Comparison of ENCODE assay signal across 8 cellular contexts in the genomic region with DNA sequence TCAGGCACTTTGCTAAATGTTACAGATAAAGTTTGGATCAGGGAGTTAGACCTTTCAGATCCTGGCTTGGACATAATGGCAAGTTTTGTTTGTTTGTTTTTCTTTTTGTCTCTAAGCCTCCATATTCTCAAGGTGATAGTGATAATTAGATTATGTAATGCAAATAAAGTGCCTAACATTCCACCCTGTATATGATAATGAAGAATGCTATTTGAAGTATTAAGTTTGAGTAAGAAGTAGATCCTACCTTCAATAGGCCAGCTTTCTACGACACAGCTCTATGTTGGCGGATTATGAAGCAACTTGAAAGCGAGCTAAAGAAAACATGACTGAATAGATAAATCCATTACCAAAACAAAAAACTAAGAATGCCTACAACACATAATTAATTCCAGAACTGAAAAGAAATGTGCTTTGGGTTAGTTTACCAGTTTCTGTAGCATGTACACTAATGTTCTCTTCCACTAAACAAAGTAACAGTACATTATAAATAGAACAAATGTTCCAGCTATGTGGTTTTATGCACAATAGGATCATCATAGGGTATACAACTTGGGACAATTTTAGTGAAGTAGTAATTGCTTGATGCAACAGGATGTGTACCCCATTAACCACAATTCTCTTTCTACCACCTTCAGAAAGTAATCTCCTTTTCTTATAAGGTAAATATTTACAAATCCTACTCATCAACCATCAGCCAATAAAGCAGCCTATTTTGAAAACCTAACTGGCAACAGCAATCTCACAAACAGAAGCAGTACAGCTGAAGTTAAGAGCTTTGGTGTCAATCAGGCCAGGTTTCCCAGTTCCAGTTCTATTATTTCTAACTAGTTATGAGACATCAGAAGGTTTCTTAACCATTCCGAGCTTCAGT. TPM values are rescaled to one million over a fixed set of nuclear protein-coding genes. Genes with fewer than 3 reads are reported as not detected.
DNase-seq lines count a peak whose midpoint lies in the region; ATAC-seq and TF ChIP-seq lines count a peak whose summit lies in the region.

No MANE protein-coding gene starts in this region.

- H3K79me2 ChIP-seq in SK-N-SH (ENCODE audit: insufficient read depth): peaks cover 65% of the 10 kb centered on the region
- H3K79me2 ChIP-seq in smooth muscle cell (ENCODE audit: low read depth): peaks cover 63% of the 10 kb centered on the region

- no peaks in the 10 kb centered on the region for H3F3A ChIP-seq in SK-N-SH (replicated peaks; ENCODE audit: insufficient read depth)
- H3F3A ChIP-seq in smooth muscle cell (ENCODE audit: low read depth): no peaks in the 10 kb centered on the region

- peak overlapping the region; percentile 82 to 97; a peak in 3 of 4 replicates for H3K4me3 ChIP-seq in SK-N-SH (ENCODE audit: low read depth in 2 of 2, low read length in 1 of 2)
- peak overlapping the region; percentile 75 to 96 for H3K4me3 ChIP-seq in foreskin fibroblast (ENCODE audit: low read depth in 1 of 2, low read length in 2 of 2)
- peak overlapping the region; percentile 89 for H3K4me3 ChIP-seq in smooth muscle cell

- CTCF ChIA-PET in SK-N-SH (lab: Yijun Ruan, JAX): interaction anchor here (1.2 to 1.7 kb wide), 4 partner anchors 181 to 483 kb away, joined by 3 to 7 read pairs (median 4); no protein-coding TSS in a partner anchor

- no peak for TF ChIP-seq EP300 in SK-N-SH (IDR thresholded peaks at IDR 0.05; ENCODE audit: borderline replicate concordance in 1 of 2, low read depth in 1 of 2, low read length in 1 of 2)

- H3K27me3 ChIP-seq in SK-N-SH (ENCODE audit: insufficient read depth) (no peaks in the 10 kb centered on the region), smooth muscle cell (ENCODE audit: low read depth) (no peaks in the 10 kb centered on the region)

- H3K4me1 ChIP-seq in SK-N-SH (ENCODE audit: control insufficient read depth in 1 of 2, insufficient read depth in 2 of 2, low read depth in 1 of 2, low read length in 1 of 2): peaks cover 7 to 12% of the 10 kb centered on the region in 2 experiments; a peak in 2 of 4 replicates
- H3K4me1 ChIP-seq in smooth muscle cell (ENCODE audit: low read depth): peaks cover 14% of the 10 kb centered on the region

- H3K4me2 ChIP-seq in SK-N-SH (peak overlapping the region; percentile 79), smooth muscle cell (peak overlapping the region; percentile 93)

- no peak for ATAC-seq in SK-N-SH treated with all-trans-retinoic acid at 6 μM for 48 hours
- ATAC-seq in HG03097 (IDR thresholded peaks at IDR 0.05; ENCODE audit: low FRiP score, unreplicated experiment): no peak
- no peak for ATAC-seq in HG02973 (IDR thresholded peaks at IDR 0.05; ENCODE audit: unreplicated experiment)
- no peak for ATAC-seq in GM18498 (IDR thresholded peaks at IDR 0.05; ENCODE audit: unreplicated experiment)

- no peak overlapping the region for H2AFZ ChIP-seq in SK-N-SH (ENCODE audit: low read depth)
- no peak overlapping the region for H2AFZ ChIP-seq in smooth muscle cell (ENCODE audit: low read depth)

- H4K20me1 ChIP-seq in SK-N-SH (ENCODE audit: insufficient read depth): peaks cover 53% of the 10 kb centered on the region
- H4K20me1 ChIP-seq in smooth muscle cell (ENCODE audit: low read depth): peaks cover 57% of the 10 kb centered on the region

- peak overlapping the region; percentile 88 for H3K9ac ChIP-seq in SK-N-SH
- no peak overlapping the region for H3K9ac ChIP-seq in smooth muscle cell (ENCODE audit: low read depth)

- POLR2A ChIA-PET in SK-N-SH (lab: Yijun Ruan, JAX): interaction anchor here (1.3 kb wide), 1 partner anchor 298 kb away, joined by 3 read pairs; no protein-coding TSS in a partner anchor

- peaks cover 6% of the 10 kb centered on the region; the same call in 1 of the 2 replicates for H3K9me3 ChIP-seq in SK-N-SH
- H3K9me3 ChIP-seq in smooth muscle cell (replicated peaks; ENCODE audit: low read depth): no peaks in the 10 kb centered on the region

- H3K36me3 ChIP-seq in SK-N-SH (replicated peaks in 1 of 2; ENCODE audit: control insufficient read depth in 1 of 2, insufficient read depth in 2 of 2, low read length in 1 of 2): peaks cover 11 to 31% of the 10 kb centered on the region in 2 experiments
- H3K36me3 ChIP-seq in smooth muscle cell (ENCODE audit: low read depth): no peaks in the 10 kb centered on the region

- TF ChIP-seq RAD21 in SK-N-SH (IDR thresholded peaks at IDR 0.05; ENCODE audit: low read length): no peak

- 95% methylated on average over 4 of the region's 4 CpGs for WGBS in SK-N-SH (ENCODE audit: low lambda C conversion rate)
- WGBS in smooth muscle cell (ENCODE audit: low lambda C conversion rate): 89% methylated on average over 4 of the region's 4 CpGs

- no peak overlapping the region for H3K27ac ChIP-seq in SK-N-SH (ENCODE audit: low read depth in 2 of 2, low read length in 1 of 2)
- peak overlapping the region; percentile 81; the same call in 1 of the 2 replicates for H3K27ac ChIP-seq in VCaP
- H3K27ac ChIP-seq in smooth muscle cell (ENCODE audit: low read depth): no peak overlapping the region

- no peak for TF ChIP-seq CTCF in SK-N-SH (IDR thresholded peaks at IDR 0.05)
- no peak for TF ChIP-seq CTCF in VCaP (conservative IDR thresholded peaks at IDR 0.05)
- no peak for TF ChIP-seq CTCF in foreskin fibroblast (IDR thresholded peaks at IDR 0.05; ENCODE audit: low read depth, low read length)
- no peak for TF ChIP-seq CTCF in smooth muscle cell (IDR thresholded peaks at IDR 0.05; ENCODE audit: borderline replicate concordance, insufficient read depth, poor library complexity, severe bottlenecking)

- no peak for DNase-seq in SK-N-SH
- DNase-seq in foreskin fibroblast: no peak
- DNase-seq in smooth muscle cell (lab: John Stamatoyannopoulos, UW; ENCODE audit: unreplicated experiment): no peak

- H3K9me2 ChIP-seq in SK-N-SH: 0 out of 2 replicates have a peak, but pooled peaks cover 4% of the 10 kb centered on the region

TF ChIP-seq in SK-N-SH, 30 proteins besides CTCF, POLR2A, EP300 and RAD21 (continues in another document):
- TF ChIP-seq YY1 (IDR thresholded peaks at IDR 0.05; ENCODE audit: low read depth) (no peak), GABPA (IDR thresholded peaks at IDR 0.05; ENCODE audit: low read depth) (no peak), MAX (IDR thresholded peaks at IDR 0.05; ENCODE audit: low read depth) (no peak), IRF3 (IDR thresholded peaks at IDR 0.05; ENCODE audit: low read depth, low read length) (no peak)
- TF ChIP-seq, protein P1, sequence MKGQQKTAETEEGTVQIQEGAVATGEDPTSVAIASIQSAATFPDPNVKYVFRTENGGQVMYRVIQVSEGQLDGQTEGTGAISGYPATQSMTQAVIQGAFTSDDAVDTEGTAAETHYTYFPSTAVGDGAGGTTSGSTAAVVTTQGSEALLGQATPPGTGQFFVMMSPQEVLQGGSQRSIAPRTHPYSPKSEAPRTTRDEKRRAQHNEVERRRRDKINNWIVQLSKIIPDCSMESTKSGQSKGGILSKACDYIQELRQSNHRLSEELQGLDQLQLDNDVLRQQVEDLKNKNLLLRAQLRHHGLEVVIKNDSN (IDR thresholded peaks at IDR 0.05; ENCODE audit: borderline replicate concordance, low read depth): no peak

TF ChIP-seq in SK-N-SH treated with all-trans-retinoic acid at 6 μM for 48 hours, 23 proteins besides CTCF, POLR2A, EP300 and RAD21:
- TF ChIP-seq TCF4 (CRISPR knock-in tag; IDR thresholded peaks at IDR 0.05; ENCODE audit: borderline replicate concordance) (no peak), CSRNP3 (CRISPR knock-in tag; IDR thresholded peaks at IDR 0.05) (no peak), ZNF70 (CRISPR knock-in tag; IDR thresholded peaks at IDR 0.05) (no peak), ISL1 (CRISPR knock-in tag; IDR thresholded peaks at IDR 0.05) (no peak), CSDC2 (CRISPR knock-in tag; IDR thresholded peaks at IDR 0.05) (no peak)
- TF ChIP-seq, protein P2, sequence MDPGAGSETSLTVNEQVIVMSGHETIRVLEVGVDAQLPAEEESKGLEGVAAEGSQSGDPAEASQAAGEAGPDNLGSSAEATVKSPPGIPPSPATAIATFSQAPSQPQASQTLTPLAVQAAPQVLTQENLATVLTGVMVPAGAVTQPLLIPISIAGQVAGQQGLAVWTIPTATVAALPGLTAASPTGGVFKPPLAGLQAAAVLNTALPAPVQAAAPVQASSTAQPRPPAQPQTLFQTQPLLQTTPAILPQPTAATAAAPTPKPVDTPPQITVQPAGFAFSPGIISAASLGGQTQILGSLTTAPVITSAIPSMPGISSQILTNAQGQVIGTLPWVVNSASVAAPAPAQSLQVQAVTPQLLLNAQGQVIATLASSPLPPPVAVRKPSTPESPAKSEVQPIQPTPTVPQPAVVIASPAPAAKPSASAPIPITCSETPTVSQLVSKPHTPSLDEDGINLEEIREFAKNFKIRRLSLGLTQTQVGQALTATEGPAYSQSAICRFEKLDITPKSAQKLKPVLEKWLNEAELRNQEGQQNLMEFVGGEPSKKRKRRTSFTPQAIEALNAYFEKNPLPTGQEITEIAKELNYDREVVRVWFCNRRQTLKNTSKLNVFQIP (CRISPR knock-in tag; IDR thresholded peaks at IDR 0.05; ENCODE audit: borderline replicate concordance, low read depth): no peak

RNA-seq across cellular contexts. Expression of gene SEM1, which starts 1.5 kb away (rescaled TPM):
- polyA plus RNA-seq in SK-N-SH (2012; rRNA removed) (40.7 and 56.3 TPM in 2 replicates), smooth muscle cell (272 and 291 TPM in 2 replicates)
- 73.1 and 244 TPM in 2 replicates for polyA plus RNA-seq in SK-N-SH (2012; cell fraction: cytosol; rRNA removed)
- 8.9 and 18.3 TPM in 2 replicates for polyA plus RNA-seq in SK-N-SH (2012; cell fraction: nucleus; rRNA removed)
- total RNA-seq in smooth muscle cell: 22.0 and 26.3 TPM in 2 replicates
